ENCODE assay signal across 1 cellular context in genomic region chr17:48472485-48473281, GRCh38.
TF ChIP-seq lines count a peak whose summit lies in the region.

No MANE protein-coding gene starts in this region.

TF ChIP-seq in GM12878, 131 proteins besides CTCF, POLR2A, EP300 and RAD21 (continues in another document):
- TF ChIP-seq CHD1 (IDR thresholded peaks at IDR 0.05; ENCODE audit: low read depth, low read length) = no peak
- TF ChIP-seq NFXL1 (IDR thresholded peaks at IDR 0.05; ENCODE audit: borderline replicate concordance) = no peak
- TF ChIP-seq CHD4 (IDR thresholded peaks at IDR 0.05) = no peak
- no peak for TF ChIP-seq MYB (IDR thresholded peaks at IDR 0.05; ENCODE audit: borderline replicate concordance, low read depth, low read length)
- TF ChIP-seq PAX8 (IDR thresholded peaks at IDR 0.05) = no peak
- TF ChIP-seq RBBP5 (conservative IDR thresholded peaks at IDR 0.05) = no peak
- no peak for TF ChIP-seq MEF2A (IDR thresholded peaks at IDR 0.05; ENCODE audit: insufficient read depth, low read depth, low read length)
- TF ChIP-seq IKZF2 (IDR thresholded peaks at IDR 0.05) = peak; percentile 89 to 91
- TF ChIP-seq LARP7 (IDR thresholded peaks at IDR 0.05) = no peak
- TF ChIP-seq ASH2L (IDR thresholded peaks at IDR 0.05; ENCODE audit: borderline replicate concordance, low read depth) = no peak
- TF ChIP-seq BHLHE40 (IDR thresholded peaks at IDR 0.05; ENCODE audit: borderline replicate concordance in 1 of 2, low read depth in 2 of 2, low read length in 1 of 2) = 0 out of 4 replicates have a peak, but pooled peaks have one; percentile 4 to 44
- TF ChIP-seq MEF2B (IDR thresholded peaks at IDR 0.05; ENCODE audit: partially characterized antibody, poor library complexity, severe bottlenecking) = peak; percentile 64
- peak; percentile 80 for TF ChIP-seq GATAD2B (conservative IDR thresholded peaks at IDR 0.05; ENCODE audit: low read depth)
- no peak for TF ChIP-seq NRF1 (conservative IDR thresholded peaks at IDR 0.05; ENCODE audit: low read depth, low read length)
- TF ChIP-seq, protein P1, sequence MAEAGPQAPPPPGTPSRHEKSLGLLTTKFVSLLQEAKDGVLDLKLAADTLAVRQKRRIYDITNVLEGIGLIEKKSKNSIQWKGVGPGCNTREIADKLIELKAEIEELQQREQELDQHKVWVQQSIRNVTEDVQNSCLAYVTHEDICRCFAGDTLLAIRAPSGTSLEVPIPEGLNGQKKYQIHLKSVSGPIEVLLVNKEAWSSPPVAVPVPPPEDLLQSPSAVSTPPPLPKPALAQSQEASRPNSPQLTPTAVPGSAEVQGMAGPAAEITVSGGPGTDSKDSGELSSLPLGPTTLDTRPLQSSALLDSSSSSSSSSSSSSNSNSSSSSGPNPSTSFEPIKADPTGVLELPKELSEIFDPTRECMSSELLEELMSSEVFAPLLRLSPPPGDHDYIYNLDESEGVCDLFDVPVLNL (IDR thresholded peaks at IDR 0.05; ENCODE audit: low read depth, low read length) = no peak
- TF ChIP-seq, protein P2, sequence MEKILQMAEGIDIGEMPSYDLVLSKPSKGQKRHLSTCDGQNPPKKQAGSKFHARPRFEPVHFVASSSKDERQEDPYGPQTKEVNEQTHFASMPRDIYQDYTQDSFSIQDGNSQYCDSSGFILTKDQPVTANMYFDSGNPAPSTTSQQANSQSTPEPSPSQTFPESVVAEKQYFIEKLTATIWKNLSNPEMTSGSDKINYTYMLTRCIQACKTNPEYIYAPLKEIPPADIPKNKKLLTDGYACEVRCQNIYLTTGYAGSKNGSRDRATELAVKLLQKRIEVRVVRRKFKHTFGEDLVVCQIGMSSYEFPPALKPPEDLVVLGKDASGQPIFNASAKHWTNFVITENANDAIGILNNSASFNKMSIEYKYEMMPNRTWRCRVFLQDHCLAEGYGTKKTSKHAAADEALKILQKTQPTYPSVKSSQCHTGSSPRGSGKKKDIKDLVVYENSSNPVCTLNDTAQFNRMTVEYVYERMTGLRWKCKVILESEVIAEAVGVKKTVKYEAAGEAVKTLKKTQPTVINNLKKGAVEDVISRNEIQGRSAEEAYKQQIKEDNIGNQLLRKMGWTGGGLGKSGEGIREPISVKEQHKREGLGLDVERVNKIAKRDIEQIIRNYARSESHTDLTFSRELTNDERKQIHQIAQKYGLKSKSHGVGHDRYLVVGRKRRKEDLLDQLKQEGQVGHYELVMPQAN (conservative IDR thresholded peaks at IDR 0.05) = no peak
- no peak for TF ChIP-seq RUNX3 (IDR thresholded peaks at IDR 0.05; ENCODE audit: low read length)
- TF ChIP-seq HDGF (IDR thresholded peaks at IDR 0.05) = peak; percentile 33; the same call in 1 of the 2 replicates
- no peak for TF ChIP-seq HCFC1 (IDR thresholded peaks at IDR 0.05; ENCODE audit: low read length)
- TF ChIP-seq, protein P3, sequence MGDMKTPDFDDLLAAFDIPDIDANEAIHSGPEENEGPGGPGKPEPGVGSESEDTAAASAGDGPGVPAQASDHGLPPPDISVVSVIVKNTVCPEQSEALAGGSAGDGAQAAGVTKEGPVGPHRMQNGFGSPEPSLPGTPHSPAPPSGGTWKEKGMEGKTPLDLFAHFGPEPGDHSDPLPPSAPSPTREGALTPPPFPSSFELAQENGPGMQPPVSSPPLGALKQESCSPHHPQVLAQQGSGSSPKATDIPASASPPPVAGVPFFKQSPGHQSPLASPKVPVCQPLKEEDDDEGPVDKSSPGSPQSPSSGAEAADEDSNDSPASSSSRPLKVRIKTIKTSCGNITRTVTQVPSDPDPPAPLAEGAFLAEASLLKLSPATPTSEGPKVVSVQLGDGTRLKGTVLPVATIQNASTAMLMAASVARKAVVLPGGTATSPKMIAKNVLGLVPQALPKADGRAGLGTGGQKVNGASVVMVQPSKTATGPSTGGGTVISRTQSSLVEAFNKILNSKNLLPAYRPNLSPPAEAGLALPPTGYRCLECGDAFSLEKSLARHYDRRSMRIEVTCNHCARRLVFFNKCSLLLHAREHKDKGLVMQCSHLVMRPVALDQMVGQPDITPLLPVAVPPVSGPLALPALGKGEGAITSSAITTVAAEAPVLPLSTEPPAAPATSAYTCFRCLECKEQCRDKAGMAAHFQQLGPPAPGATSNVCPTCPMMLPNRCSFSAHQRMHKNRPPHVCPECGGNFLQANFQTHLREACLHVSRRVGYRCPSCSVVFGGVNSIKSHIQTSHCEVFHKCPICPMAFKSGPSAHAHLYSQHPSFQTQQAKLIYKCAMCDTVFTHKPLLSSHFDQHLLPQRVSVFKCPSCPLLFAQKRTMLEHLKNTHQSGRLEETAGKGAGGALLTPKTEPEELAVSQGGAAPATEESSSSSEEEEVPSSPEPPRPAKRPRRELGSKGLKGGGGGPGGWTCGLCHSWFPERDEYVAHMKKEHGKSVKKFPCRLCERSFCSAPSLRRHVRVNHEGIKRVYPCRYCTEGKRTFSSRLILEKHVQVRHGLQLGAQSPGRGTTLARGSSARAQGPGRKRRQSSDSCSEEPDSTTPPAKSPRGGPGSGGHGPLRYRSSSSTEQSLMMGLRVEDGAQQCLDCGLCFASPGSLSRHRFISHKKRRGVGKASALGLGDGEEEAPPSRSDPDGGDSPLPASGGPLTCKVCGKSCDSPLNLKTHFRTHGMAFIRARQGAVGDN (IDR thresholded peaks at IDR 0.05) = peak; percentile 58; the same call in 1 of the 2 replicates
- no peak for TF ChIP-seq SUPT20H (IDR thresholded peaks at IDR 0.05; ENCODE audit: borderline replicate concordance, control insufficient read depth, low read depth, low read length)
- TF ChIP-seq POLR2AphosphoS2 (IDR thresholded peaks at IDR 0.05; ENCODE audit: low read depth, low read length) = no peak
- TF ChIP-seq, protein P4, sequence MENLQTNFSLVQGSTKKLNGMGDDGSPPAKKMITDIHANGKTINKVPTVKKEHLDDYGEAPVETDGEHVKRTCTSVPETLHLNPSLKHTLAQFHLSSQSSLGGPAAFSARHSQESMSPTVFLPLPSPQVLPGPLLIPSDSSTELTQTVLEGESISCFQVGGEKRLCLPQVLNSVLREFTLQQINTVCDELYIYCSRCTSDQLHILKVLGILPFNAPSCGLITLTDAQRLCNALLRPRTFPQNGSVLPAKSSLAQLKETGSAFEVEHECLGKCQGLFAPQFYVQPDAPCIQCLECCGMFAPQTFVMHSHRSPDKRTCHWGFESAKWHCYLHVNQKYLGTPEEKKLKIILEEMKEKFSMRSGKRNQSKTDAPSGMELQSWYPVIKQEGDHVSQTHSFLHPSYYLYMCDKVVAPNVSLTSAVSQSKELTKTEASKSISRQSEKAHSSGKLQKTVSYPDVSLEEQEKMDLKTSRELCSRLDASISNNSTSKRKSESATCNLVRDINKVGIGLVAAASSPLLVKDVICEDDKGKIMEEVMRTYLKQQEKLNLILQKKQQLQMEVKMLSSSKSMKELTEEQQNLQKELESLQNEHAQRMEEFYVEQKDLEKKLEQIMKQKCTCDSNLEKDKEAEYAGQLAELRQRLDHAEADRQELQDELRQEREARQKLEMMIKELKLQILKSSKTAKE (IDR thresholded peaks at IDR 0.05; ENCODE audit: low read depth, poor library complexity, severe bottlenecking) = no peak
- TF ChIP-seq, protein P5, sequence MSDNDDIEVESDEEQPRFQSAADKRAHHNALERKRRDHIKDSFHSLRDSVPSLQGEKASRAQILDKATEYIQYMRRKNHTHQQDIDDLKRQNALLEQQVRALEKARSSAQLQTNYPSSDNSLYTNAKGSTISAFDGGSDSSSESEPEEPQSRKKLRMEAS (IDR thresholded peaks at IDR 0.05; ENCODE audit: low read depth, low read length) = no peak
- TF ChIP-seq, protein P6, sequence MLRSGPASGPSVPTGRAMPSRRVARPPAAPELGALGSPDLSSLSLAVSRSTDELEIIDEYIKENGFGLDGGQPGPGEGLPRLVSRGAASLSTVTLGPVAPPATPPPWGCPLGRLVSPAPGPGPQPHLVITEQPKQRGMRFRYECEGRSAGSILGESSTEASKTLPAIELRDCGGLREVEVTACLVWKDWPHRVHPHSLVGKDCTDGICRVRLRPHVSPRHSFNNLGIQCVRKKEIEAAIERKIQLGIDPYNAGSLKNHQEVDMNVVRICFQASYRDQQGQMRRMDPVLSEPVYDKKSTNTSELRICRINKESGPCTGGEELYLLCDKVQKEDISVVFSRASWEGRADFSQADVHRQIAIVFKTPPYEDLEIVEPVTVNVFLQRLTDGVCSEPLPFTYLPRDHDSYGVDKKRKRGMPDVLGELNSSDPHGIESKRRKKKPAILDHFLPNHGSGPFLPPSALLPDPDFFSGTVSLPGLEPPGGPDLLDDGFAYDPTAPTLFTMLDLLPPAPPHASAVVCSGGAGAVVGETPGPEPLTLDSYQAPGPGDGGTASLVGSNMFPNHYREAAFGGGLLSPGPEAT (IDR thresholded peaks at IDR 0.05; ENCODE audit: low read depth) = peak; percentile 68; the same call in 1 of the 2 replicates
- no peak for TF ChIP-seq RCOR1 (conservative IDR thresholded peaks at IDR 0.05; ENCODE audit: low read depth, low read length)
- no peak for TF ChIP-seq ZNF207 (IDR thresholded peaks at IDR 0.05; ENCODE audit: borderline replicate concordance)
- TF ChIP-seq ATF7 (IDR thresholded peaks at IDR 0.05; ENCODE audit: low read depth) = 0 out of 2 replicates have a peak, but pooled peaks have one; percentile 25
- TF ChIP-seq SPI1 (IDR thresholded peaks at IDR 0.05; ENCODE audit: borderline replicate concordance, insufficient read depth, low read depth, low read length) = peak; percentile 60
- no peak for TF ChIP-seq POU2F2 (IDR thresholded peaks at IDR 0.05; ENCODE audit: borderline replicate concordance, low read depth, low read length)
- TF ChIP-seq IKZF1 (conservative IDR thresholded peaks at IDR 0.05) = peak; percentile 94
- no peak for TF ChIP-seq BCL11A (IDR thresholded peaks at IDR 0.05; ENCODE audit: low read depth, low read length)
- no peak for TF ChIP-seq NR2C1 (IDR thresholded peaks at IDR 0.05)
- TF ChIP-seq WRNIP1 (IDR thresholded peaks at IDR 0.05; ENCODE audit: borderline replicate concordance, low read depth, low read length) = no peak
- no peak for TF ChIP-seq EZH2 (IDR thresholded peaks at IDR 0.05; ENCODE audit: borderline replicate concordance, control insufficient read depth, low read depth, low read length)
- TF ChIP-seq TAF1 (IDR thresholded peaks at IDR 0.05; ENCODE audit: borderline replicate concordance, low read depth, low read length) = no peak
- TF ChIP-seq MTA2 (IDR thresholded peaks at IDR 0.05; ENCODE audit: low read depth) = peak; percentile 78
- no peak for TF ChIP-seq RAD51 (IDR thresholded peaks at IDR 0.05)
- no peak for TF ChIP-seq SRF (IDR thresholded peaks at IDR 0.05; ENCODE audit: low read depth in 2 of 2, low read length in 2 of 2)
- TF ChIP-seq, protein P7, sequence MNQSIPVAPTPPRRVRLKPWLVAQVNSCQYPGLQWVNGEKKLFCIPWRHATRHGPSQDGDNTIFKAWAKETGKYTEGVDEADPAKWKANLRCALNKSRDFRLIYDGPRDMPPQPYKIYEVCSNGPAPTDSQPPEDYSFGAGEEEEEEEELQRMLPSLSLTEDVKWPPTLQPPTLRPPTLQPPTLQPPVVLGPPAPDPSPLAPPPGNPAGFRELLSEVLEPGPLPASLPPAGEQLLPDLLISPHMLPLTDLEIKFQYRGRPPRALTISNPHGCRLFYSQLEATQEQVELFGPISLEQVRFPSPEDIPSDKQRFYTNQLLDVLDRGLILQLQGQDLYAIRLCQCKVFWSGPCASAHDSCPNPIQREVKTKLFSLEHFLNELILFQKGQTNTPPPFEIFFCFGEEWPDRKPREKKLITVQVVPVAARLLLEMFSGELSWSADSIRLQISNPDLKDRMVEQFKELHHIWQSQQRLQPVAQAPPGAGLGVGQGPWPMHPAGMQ (IDR thresholded peaks at IDR 0.05; ENCODE audit: borderline replicate concordance) = no peak
- TF ChIP-seq NR2F1 (conservative IDR thresholded peaks at IDR 0.05) = peak; percentile 43; the same call in 1 of the 2 replicates
- TF ChIP-seq MLLT1 (IDR thresholded peaks at IDR 0.05) = 0 out of 2 replicates have a peak, but pooled peaks have one; percentile 37
- TF ChIP-seq FOS (IDR thresholded peaks at IDR 0.05; ENCODE audit: borderline replicate concordance, extremely low read depth, insufficient read length) = no peak
- no peak for TF ChIP-seq CEBPB (IDR thresholded peaks at IDR 0.05; ENCODE audit: borderline replicate concordance in 1 of 2, low read depth in 2 of 2, low read length in 2 of 2)
- no peak for TF ChIP-seq ZBTB40 (IDR thresholded peaks at IDR 0.05; ENCODE audit: borderline replicate concordance)
